ENCODE assay signal across 10 cellular contexts in the genomic region with DNA sequence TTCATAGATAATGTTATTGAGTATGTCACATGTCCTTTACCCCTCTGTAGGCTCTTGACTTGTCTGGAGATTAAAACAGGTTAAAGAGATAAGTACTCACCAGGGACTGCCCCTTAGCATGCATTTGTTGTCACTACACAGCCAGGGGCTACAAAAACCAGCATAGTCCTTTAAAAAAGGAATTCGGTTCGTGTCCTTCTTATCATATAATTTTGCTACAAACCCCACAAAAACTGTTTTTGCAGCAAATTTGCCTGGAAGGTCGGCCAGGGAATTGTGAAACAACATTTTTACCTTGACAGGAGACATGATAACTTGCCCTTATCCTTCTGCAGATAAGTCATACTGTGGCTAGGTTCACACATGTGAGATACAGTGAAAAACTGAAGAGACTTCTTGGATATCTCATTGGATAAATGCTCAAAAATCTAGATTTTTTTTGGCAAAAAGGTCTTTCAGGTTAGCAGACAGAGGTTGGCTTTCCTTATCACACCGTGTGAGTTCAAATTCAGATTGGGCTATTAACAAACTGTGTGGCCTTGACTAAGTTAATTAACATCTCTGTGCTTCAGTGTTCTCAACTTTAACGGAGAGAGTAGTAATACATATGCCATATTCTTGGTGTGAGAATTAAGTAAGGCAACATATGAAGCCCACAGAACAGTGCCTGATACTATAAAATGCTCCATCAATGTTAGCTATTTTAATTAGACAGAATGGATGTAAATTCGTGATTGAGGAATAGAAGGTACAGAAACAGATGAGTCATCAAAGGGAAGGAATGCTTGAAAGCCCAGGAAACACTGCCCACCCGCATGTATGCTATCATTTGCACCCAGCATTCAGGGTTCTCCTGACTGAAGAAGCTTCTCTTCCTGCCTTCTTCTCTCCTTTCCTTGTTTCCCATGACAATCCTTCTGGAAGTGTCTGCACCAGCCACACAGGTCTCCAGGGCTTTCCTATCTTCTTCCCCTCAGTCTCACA. TPM values are rescaled to one million over a fixed set of nuclear protein-coding genes. Genes with fewer than 3 reads are reported as not detected.
DNase-seq lines count a peak whose midpoint lies in the region; ATAC-seq lines count a peak whose summit lies in the region.
"Had no signal": no experiment of that assay in that cellular context is flagged by ENCODE, and none has a peak within 500 bp of the region (broad histone marks: within the 10 kb centered on the region; RNA-seq: fewer than 3 reads in every experiment).

No MANE protein-coding gene starts in this region.

- no peak for DNase-seq in activated CD4-positive, CD25-positive, alpha-beta regulatory T cell treated with anti-CD3 and anti-CD28 coated beads, Interleukin-2, amount 50 U/mL, for 72 hours
- DNase-seq in activated CD8-positive, alpha-beta T cell treated with anti-CD3 and anti-CD28 coated beads, Interleukin-2, amount 10 ng/mL, durations not matched to agents 7 days and 5 days: no peak
- DNase-seq in NK-92 (lab: John Stamatoyannopoulos, UW; ENCODE audit: unreplicated experiment): no peak
- no peak for DNase-seq in hepatic stellate cell (ENCODE audit: low spot score)
- no peak for DNase-seq in NCI-H2171 treated with DMSO at 0.1 percent for 48 hours (lab: John Stamatoyannopoulos, UW)

- no peak overlapping the region for H3K4me3 Mint-ChIP-seq in activated CD8-positive, alpha-beta T cell treated with anti-CD3 and anti-CD28 coated beads, Interleukin-2, amount 10 ng/mL, durations not matched to agents 7 days and 5 days

- no peak overlapping the region for H3K4me3 ChIP-seq in skin epidermis

- H3K27ac ChIP-seq in skin epidermis: peak overlapping the region in 11 of 21 experiments; percentile 34 to 80 (median 60)

- H3K27ac Mint-ChIP-seq in activated CD8-positive, alpha-beta T cell treated with anti-CD3 and anti-CD28 coated beads, Interleukin-2, amount 10 ng/mL, durations not matched to agents 7 days and 5 days: peak overlapping the region; percentile 75

- CTCF ChIA-PET in activated CD8-positive, alpha-beta T cell treated with anti-CD3 and anti-CD28 coated beads, Interleukin-2, amount 10 ng/mL, durations not matched to agents 7 days and 5 days (lab: Charles Lee): interaction anchor here (0.6 to 3.2 kb wide), 9 partner anchors 9 to 474 kb away, joined by 3 to 11 read pairs (median 4); no protein-coding TSS in a partner anchor

- no peaks in the 10 kb centered on the region for H3K36me3 Mint-ChIP-seq in activated CD8-positive, alpha-beta T cell treated with anti-CD3 and anti-CD28 coated beads, Interleukin-2, amount 10 ng/mL, durations not matched to agents 7 days and 5 days (ENCODE audit: low read depth)

- POLR2A ChIA-PET in activated CD8-positive, alpha-beta T cell treated with anti-CD3 and anti-CD28 coated beads, Interleukin-2, amount 10 ng/mL, durations not matched to agents 7 days and 5 days (lab: Charles Lee): interaction anchor here (0.6 to 2.3 kb wide), 7 partner anchors 15 to 73 kb away, joined by 3 to 11 read pairs (median 4); partner anchors contain the start of gene TMSB4X

- H3K27me3 Mint-ChIP-seq in activated CD8-positive, alpha-beta T cell treated with anti-CD3 and anti-CD28 coated beads, Interleukin-2, amount 10 ng/mL, durations not matched to agents 7 days and 5 days (ENCODE audit: low read depth): no peaks in the 10 kb centered on the region

- no peaks in the 10 kb centered on the region for H3K9me3 Mint-ChIP-seq in activated CD8-positive, alpha-beta T cell treated with anti-CD3 and anti-CD28 coated beads, Interleukin-2, amount 10 ng/mL, durations not matched to agents 7 days and 5 days (ENCODE audit: insufficient read depth)

- ATAC-seq in activated CD4-positive, CD25-positive, alpha-beta regulatory T cell treated with anti-CD3 and anti-CD28 coated beads, Interleukin-2, amount 50 U/mL, for 24 hours: peak; percentile 15
- peak; percentile 31 for ATAC-seq in HG02973 (IDR thresholded peaks at IDR 0.05; ENCODE audit: unreplicated experiment)
- ATAC-seq in activated CD8-positive, alpha-beta T cell treated with anti-CD3 and anti-CD28 coated beads, Interleukin-2, amount 10 ng/mL, durations not matched to agents 7 days and 5 days: no peak

- H3K4me1 Mint-ChIP-seq in activated CD8-positive, alpha-beta T cell treated with anti-CD3 and anti-CD28 coated beads, Interleukin-2, amount 10 ng/mL, durations not matched to agents 7 days and 5 days (ENCODE audit: low read depth): peaks cover 48% of the 10 kb centered on the region

RNA-seq across cellular contexts. Expression of gene FAM9C, which starts 30.0 kb away (rescaled TPM):
- total RNA-seq in activated CD8-positive, alpha-beta T cell treated with anti-CD3 and anti-CD28 coated beads, Interleukin-2, amount 10 ng/mL, durations not matched to agents 7 days and 5 days: not detected
- total RNA-seq: HT1080, mononuclear cell had no signal

RNA-seq across cellular contexts. Expression of gene TMSB4X, which starts 39.5 kb away (rescaled TPM):
- total RNA-seq in activated CD8-positive, alpha-beta T cell treated with anti-CD3 and anti-CD28 coated beads, Interleukin-2, amount 10 ng/mL, durations not matched to agents 7 days and 5 days: 1,000 to 10,000 TPM; 8,800 to 8,961 TPM
